9 cellular contexts compared by ENCODE assay signal in genomic region chr10:6140965-6141295, GRCh38. TPM values are rescaled to one million over a fixed set of nuclear protein-coding genes. Genes with fewer than 3 reads are reported as not detected.
A peak's percentile ranks its signal among the peaks of the same experiment; 100 is the strongest.
DNase-seq lines count a peak whose midpoint lies in the region; ATAC-seq, FAIRE-seq and TF ChIP-seq lines count a peak whose summit lies in the region.
"Had no signal": no experiment of that assay in that cellular context is flagged by ENCODE, and none has a peak within 500 bp of the region (broad histone marks: within the 10 kb centered on the region; RNA-seq: fewer than 3 reads in every experiment).

No MANE protein-coding gene starts in this region.

- intact Hi-C loops in HepG2 (cut with micrococcal nuclease; ENCODE audit: unreplicated experiment): no loop called here

- H3K79me2 ChIP-seq in ACC112 (ENCODE audit: control insufficient read depth, insufficient read depth, low read length, unreplicated experiment) (peaks cover 9% of the 10 kb centered on the region), SU-DHL-6 (ENCODE audit: insufficient read depth, low read length) (peaks cover 4% of the 10 kb centered on the region; the same call in 1 of the 2 replicates), HepG2 (ENCODE audit: insufficient read depth, low read length) (no peaks in the 10 kb centered on the region)

- H3K27me3 ChIP-seq in ACC112 (ENCODE audit: insufficient read depth, low read length): peaks cover 16% of the 10 kb centered on the region
- H3K27me3 ChIP-seq in SU-DHL-6 (ENCODE audit: low read length): no peaks in the 10 kb centered on the region
- H3K27me3 ChIP-seq in HepG2 (ENCODE audit: control insufficient read depth in 1 of 2, insufficient read depth in 2 of 2, low read length in 2 of 2): peaks cover 9 to 73% of the 10 kb centered on the region in 2 experiments; a peak in 3 of 5 replicates

- no peak for TF ChIP-seq CTCF in SU-DHL-6 (IDR thresholded peaks at IDR 0.05; ENCODE audit: insufficient read depth, low read length, poor library complexity, severe bottlenecking)
- no peak for TF ChIP-seq CTCF in HepG2 (CRISPR knock-in tag; IDR thresholded peaks at IDR 0.05)

- H3K27ac ChIP-seq in ACC112 (ENCODE audit: low read depth, low read length) (no peak overlapping the region), SU-DHL-6 (ENCODE audit: low read depth, low read length) (no peak overlapping the region), HepG2 (ENCODE audit: extremely low read length, insufficient read depth, low read length) (no peak overlapping the region)

- H3K36me3 ChIP-seq in ACC112 (ENCODE audit: insufficient read depth, low read length) (no peaks in the 10 kb centered on the region), SU-DHL-6 (ENCODE audit: low read length) (no peaks in the 10 kb centered on the region), HepG2 (replicated peaks in 1 of 2; ENCODE audit: control insufficient read depth in 1 of 2, insufficient read depth in 2 of 2, low read length in 2 of 2) (no peaks in the 10 kb centered on the region)

- peaks cover 34% of the 10 kb centered on the region for H3K4me1 ChIP-seq in ACC112 (ENCODE audit: control insufficient read depth, insufficient read depth, low read length, unreplicated experiment)
- H3K4me1 ChIP-seq in HepG2 (ENCODE audit: insufficient read depth, low read length): peaks cover 20% of the 10 kb centered on the region

- no peak overlapping the region for H2AFZ ChIP-seq in ACC112 (ENCODE audit: low read length, unreplicated experiment)
- H2AFZ ChIP-seq in SU-DHL-6 (ENCODE audit: low read depth, low read length, severe bottlenecking): no peak overlapping the region
- no peak overlapping the region for H2AFZ ChIP-seq in HepG2 (ENCODE audit: low read length)

- no TSS peak for BruUV-seq in HepG2 (replicated peaks; lab: Mats Ljungman, UMichigan)

- POLR2A ChIA-PET in HepG2 (lab: Yijun Ruan, JAX): no interaction called here

- DNase-seq in HepG2 (ENCODE audit: low spot score): no peak
- DNase-seq in activated effector memory CD4-positive, alpha-beta T cell treated with Interleukin-2 at 50 U/mL for 16 hours: no peak
- no peak for DNase-seq in DMS153 (lab: John Stamatoyannopoulos, UW)
- no peak for DNase-seq in erythroblast (lab: John Stamatoyannopoulos, UW)

- CTCF ChIA-PET in HepG2 (lab: Yijun Ruan, JAX; ENCODE audit: low intra/inter-chr PET ratio, low total read pairs): no interaction called here

- peak overlapping the region; percentile 76 for H3K4me3 ChIP-seq in ACC112 (ENCODE audit: low read depth, low read length)
- no peak overlapping the region for H3K4me3 ChIP-seq in SU-DHL-6 (ENCODE audit: insufficient read depth, low read length, poor library complexity, severe bottlenecking)
- peak overlapping the region in 2 of 3 experiments; percentile 8 to 25; a peak in 2 of 6 replicates for H3K4me3 ChIP-seq in HepG2 (replicated peaks in 1 of 3; ENCODE audit: insufficient read depth in 1 of 3, low read depth in 2 of 3, low read length in 3 of 3)

- FAIRE-seq in HepG2 (lab: Jason Lieb, UNC): no peak
- FAIRE-seq: bronchial epithelial cell had no signal

- H3K9me3 ChIP-seq in SU-DHL-6 (ENCODE audit: insufficient read depth, low read length) (no peaks in the 10 kb centered on the region), HepG2 (ENCODE audit: low read length) (no peaks in the 10 kb centered on the region)

- no peaks in the 10 kb centered on the region for H3F3A ChIP-seq in SU-DHL-6 (ENCODE audit: insufficient read depth)

- H3K9me2 ChIP-seq in SU-DHL-6 (replicated peaks; ENCODE audit: insufficient read depth, low read length): no peaks in the 10 kb centered on the region

- H4K20me1 ChIP-seq in SU-DHL-6 (ENCODE audit: low read depth, low read length) (no peaks in the 10 kb centered on the region), HepG2 (ENCODE audit: insufficient read depth, low read length) (no peaks in the 10 kb centered on the region; the same call in 1 of the 2 replicates)

- H3K4me2 ChIP-seq in SU-DHL-6 (ENCODE audit: low read depth, low read length, poor library complexity, severe bottlenecking) (peak overlapping the region; percentile 24), HepG2 (ENCODE audit: low read depth, low read length) (peak overlapping the region; percentile 46)

- TF ChIP-seq RAD21 in HepG2 (CRISPR knock-in tag; IDR thresholded peaks at IDR 0.05): no peak

- in situ Hi-C loops in HepG2 (cut with HindIII; ENCODE audit: extremely low pct_ligation_motif_present, low pct_unique_long_range_greater_than_20kb): no loop called here

- 38% methylated on average over 7 of the region's 8 CpGs for WGBS in HepG2 (ENCODE audit: low lambda C conversion rate)

- no peak for TF ChIP-seq POLR2A in HepG2 (IDR thresholded peaks at IDR 0.05; ENCODE audit: insufficient read depth in 1 of 2, low read depth in 2 of 2, low read length in 2 of 2)
- no peak for TF ChIP-seq POLR2A in erythroblast (IDR thresholded peaks at IDR 0.05; ENCODE audit: low read length)

- ATAC-seq in GM19324 (IDR thresholded peaks at IDR 0.05; ENCODE audit: low FRiP score, unreplicated experiment): peak; percentile 6
- ATAC-seq in HepG2: no peak
- no peak for ATAC-seq in HG02623 (IDR thresholded peaks at IDR 0.05; ENCODE audit: unreplicated experiment)

- H3K9ac ChIP-seq in SU-DHL-6 (ENCODE audit: low read length) (no peak overlapping the region), HepG2 (ENCODE audit: insufficient read depth, low read depth, low read length) (no peak overlapping the region)

- no peak for TF ChIP-seq EP300 in HepG2 (IDR thresholded peaks at IDR 0.05; ENCODE audit: low read depth in 2 of 2, low read length in 2 of 2)
- TF ChIP-seq EP300 in HepG2 (CRISPR knock-in tag; IDR thresholded peaks at IDR 0.05; ENCODE audit: borderline replicate concordance): no peak

TF ChIP-seq in HepG2, 621 proteins besides CTCF, POLR2A, EP300 and RAD21:
- TF ChIP-seq EZH2 (conservative IDR thresholded peaks at IDR 0.05; ENCODE audit: low read depth, low read length) (0 out of 2 replicates have a peak, but pooled peaks have one; percentile 38), RERE (CRISPR knock-in tag; IDR thresholded peaks at IDR 0.05; ENCODE audit: low read depth) (no peak)

RNA-seq across cellular contexts. Expression of gene RBM17, which starts 52.1 kb away (rescaled TPM):
- total RNA-seq in HepG2 (2016; rRNA removed; fragmentation: Illumina TruSeq; extraction: Trizol): 63.3 and 77.5 TPM in 2 replicates
- total RNA-seq in HepG2 (2016; cell fraction: cytosol; rRNA removed; fragmentation: Illumina TruSeq; extraction: Trizol; ENCODE audit: low read depth): 28.7 and 33.2 TPM in 2 replicates
- total RNA-seq in HepG2 (2016; cell fraction: insoluble cytoplasmic fraction; rRNA removed; fragmentation: Illumina TruSeq; extraction: Trizol): 57.4 and 73.5 TPM in 2 replicates
- total RNA-seq in HepG2 (2016; cell fraction: membrane; rRNA removed; fragmentation: Illumina TruSeq; extraction: Trizol): 62.2 and 67.8 TPM in 2 replicates
- 64.2 and 72.7 TPM in 2 replicates for total RNA-seq in HepG2 (2016; cell fraction: nucleus; rRNA removed; fragmentation: Illumina TruSeq; extraction: Trizol)
- 26.6 and 30.7 TPM in 2 replicates for polyA plus RNA-seq in HepG2 (2011; rRNA removed)
- 13.0 and 14.3 TPM in 2 replicates for polyA plus RNA-seq in HepG2 (2011; cell fraction: cytosol; rRNA removed)
- 71.7 and 86.3 TPM in 2 replicates for polyA plus RNA-seq in HepG2 (2011; cell fraction: nucleus; rRNA removed)
- polyA plus RNA-seq in HepG2 (2012): 46.3 and 82.5 TPM in 2 replicates
- 55.3 and 78.7 TPM in 2 replicates for polyA plus RNA-seq in HepG2 (2016; cell fraction: cytosol; fragmentation: Illumina TruSeq; extraction: Trizol; ENCODE audit: low read depth)
- 145 and 152 TPM in 2 replicates for polyA plus RNA-seq in HepG2 (2016; cell fraction: insoluble cytoplasmic fraction; fragmentation: Illumina TruSeq; extraction: Trizol; ENCODE audit: low read depth)
- 95.4 and 110 TPM in 2 replicates for polyA plus RNA-seq in HepG2 (2016; cell fraction: membrane; fragmentation: Illumina TruSeq; extraction: Trizol; ENCODE audit: low read depth)
- 232 and 242 TPM in 2 replicates for polyA plus RNA-seq in HepG2 (2016; cell fraction: nucleus; fragmentation: Illumina TruSeq; extraction: Trizol; ENCODE audit: insufficient read depth, low read depth)
- 15.7 and 19.9 TPM in 2 replicates for polyA minus RNA-seq in HepG2 (2011; rRNA and poly(A)+ RNA removed; ENCODE audit: low replicate concordance)
- 7.2 and 7.9 TPM in 2 replicates for polyA minus RNA-seq in HepG2 (2011; cell fraction: cytosol; rRNA and poly(A)+ RNA removed)
- 48.2 and 50.1 TPM in 2 replicates for polyA minus RNA-seq in HepG2 (2011; cell fraction: nucleus; rRNA and poly(A)+ RNA removed)
